12 cellular contexts compared by ENCODE assay signal in genomic region chr2:174325373-174325772, GRCh38. TPM values are rescaled to one million over a fixed set of nuclear protein-coding genes. Genes with fewer than 3 reads are reported as not detected.
DNase-seq lines count a peak whose midpoint lies in the region; ATAC-seq and TF ChIP-seq lines count a peak whose summit lies in the region.
"Had no signal": no experiment of that assay in that cellular context is flagged by ENCODE, and none has a peak within 500 bp of the region (broad histone marks: within the 10 kb centered on the region; RNA-seq: fewer than 3 reads in every experiment).

No MANE protein-coding gene starts in this region.

- H3K27ac ChIP-seq in iPS-20b (ENCODE audit: low read length) (no peak overlapping the region), subcutaneous abdominal adipose tissue (ENCODE audit: low read depth, low read length) (no peak overlapping the region)
- H3K27ac ChIP-seq: thoracic aorta had no signal

- H3K4me3 ChIP-seq in iPS-20b (ENCODE audit: low read length) (peak overlapping the region; percentile 75), subcutaneous abdominal adipose tissue (ENCODE audit: low read depth in 1 of 5, low read length in 5 of 5) (peak overlapping the region; percentile 62 to 77 (median 71))

- no peak overlapping the region for H3K27ac Mint-ChIP-seq in activated naive CD4-positive, alpha-beta T cell treated with anti-CD3 and anti-CD28 coated beads, Interleukin-2, amount 10 ng/mL, durations not matched to agents 7 days and 5 days
- no peak overlapping the region for H3K27ac Mint-ChIP-seq in activated CD8-positive, alpha-beta T cell treated with anti-CD3 and anti-CD28 coated beads for 36 hours

- no peak for TF ChIP-seq CTCF in activated CD8-positive, alpha-beta T cell treated with anti-CD3 and anti-CD28 coated beads for 36 hours (IDR thresholded peaks at IDR 0.05)

- H3K4me3 Mint-ChIP-seq in activated naive CD4-positive, alpha-beta T cell treated with anti-CD3 and anti-CD28 coated beads, Interleukin-2, amount 10 ng/mL, durations not matched to agents 7 days and 5 days: peak overlapping the region; percentile 63
- peak overlapping the region; percentile 55 for H3K4me3 Mint-ChIP-seq in activated CD8-positive, alpha-beta T cell treated with anti-CD3 and anti-CD28 coated beads for 36 hours

- intact Hi-C loops in activated CD8-positive, alpha-beta T cell treated with anti-CD3 and anti-CD28 coated beads for 36 hours (cut with micrococcal nuclease): no loop called here

- CTCF ChIA-PET in activated naive CD4-positive, alpha-beta T cell treated with anti-CD3 and anti-CD28 coated beads, Interleukin-2, amount 10 ng/mL, durations not matched to agents 7 days and 5 days (lab: Charles Lee): interaction anchor here (1.7 to 2.0 kb wide), 2 partner anchors 12 to 16 kb away, joined by 6 to 10 read pairs; no protein-coding TSS in a partner anchor
- CTCF ChIA-PET in activated CD8-positive, alpha-beta T cell treated with anti-CD3 and anti-CD28 coated beads for 36 hours (lab: Charles Lee): interaction anchor here (1.0 to 2.7 kb wide), 4 partner anchors 11 to 19 kb away, joined by 3 to 36 read pairs (median 6); no protein-coding TSS in a partner anchor
- CTCF ChIA-PET in HEK293T (lab: Yijun Ruan, JAX): no interaction called here

- H3K9ac ChIP-seq in iPS-20b (ENCODE audit: low read depth, low read length): no peak overlapping the region
- peak overlapping the region in 1 of 5 donors; percentile 52 for H3K9ac ChIP-seq in subcutaneous abdominal adipose tissue (ENCODE audit: low read length in 5 of 5)

- peaks cover 3% of the 10 kb centered on the region; the same call in 1 of the 2 replicates for H3K9me3 ChIP-seq in iPS-20b (ENCODE audit: insufficient read depth, low read depth, low read length)
- H3K9me3 ChIP-seq in subcutaneous abdominal adipose tissue (ENCODE audit: control insufficient read depth in 5 of 5, low read length in 5 of 5): peaks cover 0 to 3% (median 0%) of the 10 kb centered on the region in 5 donors
- H3K9me3 ChIP-seq: thoracic aorta had no signal

- peaks cover 2% of the 10 kb centered on the region for H3K36me3 Mint-ChIP-seq in activated naive CD4-positive, alpha-beta T cell treated with anti-CD3 and anti-CD28 coated beads, Interleukin-2, amount 10 ng/mL, durations not matched to agents 7 days and 5 days
- H3K36me3 Mint-ChIP-seq in activated CD8-positive, alpha-beta T cell treated with anti-CD3 and anti-CD28 coated beads for 36 hours (ENCODE audit: low read depth): no peaks in the 10 kb centered on the region

- peaks cover 97% of the 10 kb centered on the region for H3K27me3 Mint-ChIP-seq in activated naive CD4-positive, alpha-beta T cell treated with anti-CD3 and anti-CD28 coated beads, Interleukin-2, amount 10 ng/mL, durations not matched to agents 7 days and 5 days
- H3K27me3 Mint-ChIP-seq in activated CD8-positive, alpha-beta T cell treated with anti-CD3 and anti-CD28 coated beads for 36 hours: peaks cover 67% of the 10 kb centered on the region

- H3K9me3 Mint-ChIP-seq in activated naive CD4-positive, alpha-beta T cell treated with anti-CD3 and anti-CD28 coated beads, Interleukin-2, amount 10 ng/mL, durations not matched to agents 7 days and 5 days: no peaks in the 10 kb centered on the region
- H3K9me3 Mint-ChIP-seq in activated CD8-positive, alpha-beta T cell treated with anti-CD3 and anti-CD28 coated beads for 36 hours: no peaks in the 10 kb centered on the region

- peaks cover 65% of the 10 kb centered on the region for H3K27me3 ChIP-seq in iPS-20b (ENCODE audit: insufficient read depth, low read length)
- peaks cover 28 to 39% (median 32%) of the 10 kb centered on the region in 5 donors for H3K27me3 ChIP-seq in subcutaneous abdominal adipose tissue (ENCODE audit: control insufficient read depth in 5 of 5, insufficient read depth in 4 of 5, low read length in 5 of 5)

- POLR2A ChIA-PET in activated CD8-positive, alpha-beta T cell treated with anti-CD3 and anti-CD28 coated beads for 36 hours (lab: Charles Lee): interaction anchor here (0.6 to 2.1 kb wide), 3 partner anchors 9 to 179 kb away, joined by 4 to 9 read pairs (median 4); partner anchors contain the start of gene SP9
- POLR2A ChIA-PET in HEK293T (lab: Yijun Ruan, JAX): interaction anchor here (0.7 kb wide), 1 partner anchor 90 kb away, joined by 3 read pairs; no protein-coding TSS in a partner anchor

- H3K36me3 ChIP-seq in iPS-20b (ENCODE audit: insufficient read depth, low read depth, low read length) (no peaks in the 10 kb centered on the region), subcutaneous abdominal adipose tissue (ENCODE audit: control insufficient read depth in 5 of 5, insufficient read depth in 5 of 5, low read length in 5 of 5) (no peaks in the 10 kb centered on the region)
- H3K36me3 ChIP-seq: thoracic aorta had no signal

- H3K4me1 Mint-ChIP-seq in activated naive CD4-positive, alpha-beta T cell treated with anti-CD3 and anti-CD28 coated beads, Interleukin-2, amount 10 ng/mL, durations not matched to agents 7 days and 5 days: peaks cover 32% of the 10 kb centered on the region
- H3K4me1 Mint-ChIP-seq in activated CD8-positive, alpha-beta T cell treated with anti-CD3 and anti-CD28 coated beads for 36 hours (ENCODE audit: low read depth): peaks cover 20% of the 10 kb centered on the region

- H3K4me1 ChIP-seq in iPS-20b (ENCODE audit: insufficient read depth, low read length) (peaks cover 9% of the 10 kb centered on the region; the same call in 1 of the 2 replicates), subcutaneous abdominal adipose tissue (ENCODE audit: control insufficient read depth in 5 of 5, insufficient read depth in 5 of 5, low read length in 5 of 5) (peaks cover 2 to 33% (median 27%) of the 10 kb centered on the region in 5 donors)

- no peak for ATAC-seq in activated CD8-positive, alpha-beta T cell treated with anti-CD3 and anti-CD28 coated beads for 36 hours
- no peak for ATAC-seq in GM19324 (IDR thresholded peaks at IDR 0.05; ENCODE audit: low FRiP score, unreplicated experiment)

- DNase-seq in activated naive CD4-positive, alpha-beta T cell treated with anti-CD3 and anti-CD28 coated beads, Interleukin-2, amount 10 ng/mL, durations not matched to agents 7 days and 5 days: no peak
- DNase-seq in activated naive CD4-positive, alpha-beta T cell treated with anti-CD3 and anti-CD28 coated beads, Interleukin-2, amount 50 U/mL, for 16 hours: no peak
- no peak for DNase-seq in activated CD8-positive, alpha-beta T cell treated with anti-CD3 and anti-CD28 coated beads for 36 hours
- DNase-seq in effector CD8-positive, alpha-beta T cell (lab: John Stamatoyannopoulos, UW): no peak
- no peak for DNase-seq in HEK293T (ENCODE audit: extremely low spot score)
- DNase-seq: dermis blood vessel endothelial cell, NCI-H510A, SHP77 had no signal

TF ChIP-seq in HEK293T, 16 proteins besides CTCF, POLR2A, EP300 and RAD21:
- TF ChIP-seq CTBP1 (IDR thresholded peaks at IDR 0.05; ENCODE audit: borderline replicate concordance): no peak
- no peak for TF ChIP-seq NFRKB (IDR thresholded peaks at IDR 0.05)
- TF ChIP-seq TARDBP (IDR thresholded peaks at IDR 0.05): no peak
- TF ChIP-seq LEF1 (IDR thresholded peaks at IDR 0.05; ENCODE audit: borderline replicate concordance): no peak
- TF ChIP-seq BHLHE40 (IDR thresholded peaks at IDR 0.05; ENCODE audit: borderline replicate concordance): no peak
- TF ChIP-seq SP1 (IDR thresholded peaks at IDR 0.05): no peak
- no peak for TF ChIP-seq L3MBTL2 (conservative IDR thresholded peaks at IDR 0.05)
- TF ChIP-seq HDGF (IDR thresholded peaks at IDR 0.05; ENCODE audit: borderline replicate concordance): no peak
- TF ChIP-seq, protein P1, sequence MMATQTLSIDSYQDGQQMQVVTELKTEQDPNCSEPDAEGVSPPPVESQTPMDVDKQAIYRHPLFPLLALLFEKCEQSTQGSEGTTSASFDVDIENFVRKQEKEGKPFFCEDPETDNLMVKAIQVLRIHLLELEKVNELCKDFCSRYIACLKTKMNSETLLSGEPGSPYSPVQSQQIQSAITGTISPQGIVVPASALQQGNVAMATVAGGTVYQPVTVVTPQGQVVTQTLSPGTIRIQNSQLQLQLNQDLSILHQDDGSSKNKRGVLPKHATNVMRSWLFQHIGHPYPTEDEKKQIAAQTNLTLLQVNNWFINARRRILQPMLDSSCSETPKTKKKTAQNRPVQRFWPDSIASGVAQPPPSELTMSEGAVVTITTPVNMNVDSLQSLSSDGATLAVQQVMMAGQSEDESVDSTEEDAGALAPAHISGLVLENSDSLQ (IDR thresholded peaks at IDR 0.05): no peak
- no peak for TF ChIP-seq ELF4 (IDR thresholded peaks at IDR 0.05)
- TF ChIP-seq ARNT (IDR thresholded peaks at IDR 0.05): no peak
- TF ChIP-seq FOXK2 (IDR thresholded peaks at IDR 0.05): no peak
- TF ChIP-seq FOXA1 (IDR thresholded peaks at IDR 0.05): no peak
- no peak for TF ChIP-seq FOXM1 (IDR thresholded peaks at IDR 0.05; ENCODE audit: borderline replicate concordance)
- no peak for TF ChIP-seq SUZ12 (IDR thresholded peaks at IDR 0.05)

RNA-seq across cellular contexts. Expression of gene SP9, which starts 9.4 kb away (rescaled TPM):
- total RNA-seq in activated CD8-positive, alpha-beta T cell treated with anti-CD3 and anti-CD28 coated beads for 36 hours: not detected
- total RNA-seq: dermis blood vessel endothelial cell, thoracic aorta had no signal
